Comparison of ENCODE assay signal across 16 cellular contexts in the genomic region with DNA sequence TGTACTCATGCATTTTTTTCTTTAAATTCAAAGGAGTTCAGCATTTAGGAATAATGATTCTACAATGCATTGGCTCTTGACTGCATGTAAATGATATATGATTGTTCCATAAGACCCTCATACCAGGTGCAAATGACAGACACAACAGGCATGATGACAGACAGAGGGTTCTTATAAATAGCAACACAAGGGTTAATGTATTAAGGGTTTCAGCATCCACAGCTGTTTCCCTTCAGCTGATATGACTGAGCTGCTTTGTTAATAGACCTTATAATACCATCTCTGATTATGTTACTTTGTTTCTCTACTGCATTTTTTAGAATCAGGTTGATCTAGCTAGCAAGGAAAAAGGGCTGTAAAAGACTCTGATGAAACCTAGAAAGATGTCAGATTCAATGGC.
A peak's percentile ranks its signal among the peaks of the same experiment; 100 is the strongest.
DNase-seq lines count a peak whose midpoint lies in the region; ATAC-seq and TF ChIP-seq lines count a peak whose summit lies in the region.
"Had no signal": no experiment of that assay in that cellular context is flagged by ENCODE, and none has a peak within 500 bp of the region (broad histone marks: within the 10 kb centered on the region; RNA-seq: fewer than 3 reads in every experiment).

No MANE protein-coding gene starts in this region.

- no peak for TF ChIP-seq POLR2A in erythroblast (IDR thresholded peaks at IDR 0.05; ENCODE audit: low read length)

- peak; percentile 30 for ATAC-seq in GM18517 (IDR thresholded peaks at IDR 0.05; ENCODE audit: unreplicated experiment)
- ATAC-seq: SK-N-SH treated with all-trans-retinoic acid at 6 μM for 48 hours had no signal

- H3K4me3 ChIP-seq in skeletal muscle cell (ENCODE audit: low read depth, low read length): no peak overlapping the region
- H3K4me3 ChIP-seq: GM23248 had no signal

- peak in 2 of 3 experiments; percentile 46 to 80 for DNase-seq in NCI-H1417 (lab: John Stamatoyannopoulos, UW)
- no peak for DNase-seq in NCI-H1417 treated with DMSO at 0.1 percent for 48 hours (lab: John Stamatoyannopoulos, UW)
- peak; percentile 60 for DNase-seq in NAMALWA (ENCODE audit: low spot score)
- DNase-seq in skeletal muscle cell (ENCODE audit: low read depth): peak; percentile 1
- no peak for DNase-seq in ACHN
- DNase-seq in erythroblast (lab: John Stamatoyannopoulos, UW): no peak
- DNase-seq: GM23248; H9; HFFc6; KG1; NCI-H446; NCI-H526 treated with DMSO at 0.1 percent for 48 hours; NK-92 treated with Interleukin-12 subunit alpha and Interleukin-12 subunit beta, amount 100 ng/mL, for 24 hours; SIG-M5 had no signal

- in situ Hi-C loops in ACHN (cut with HindIII; ENCODE audit: low pct_ligation_motif_present, low pct_unique_long_range_greater_than_20kb, low sequenced_read_pairs): no loop called here

Comparison
In these comparisons a context has a peak if more than half of its experiments do, and no peak if none do; other contexts are left out.
1. DNase-seq: peak in NCI-H1417 (2 of 3), NAMALWA (single experiment) and skeletal muscle cell (single experiment); none in NCI-H1417 treated with DMSO at 0.1 percent for 48 hours (single experiment), ACHN (single experiment) and erythroblast (0 of 2).